Comparison of ENCODE assay signal across 9 cellular contexts in the genomic region with DNA sequence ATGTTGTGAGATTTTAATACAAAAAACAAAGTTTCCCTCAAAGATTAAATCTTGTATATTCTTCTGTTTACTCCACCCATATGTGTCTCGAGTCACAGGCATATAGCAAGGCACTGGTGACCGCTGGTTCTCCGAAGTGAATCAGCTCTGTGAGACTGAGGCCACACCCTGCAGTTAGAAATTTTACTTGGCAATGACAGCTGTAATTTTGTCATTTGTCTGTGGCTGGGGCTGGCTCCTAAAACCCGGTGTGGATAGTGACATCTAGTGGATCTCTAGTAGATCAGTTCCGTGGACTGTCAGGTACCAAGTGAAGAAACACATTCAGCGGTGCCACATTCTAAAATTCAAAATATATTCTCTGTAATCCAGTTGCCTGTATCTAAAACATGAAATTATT.
A peak's percentile ranks its signal among the peaks of the same experiment; 100 is the strongest.
DNase-seq lines count a peak whose midpoint lies in the region; ATAC-seq, FAIRE-seq and TF ChIP-seq lines count a peak whose summit lies in the region.
"Had no signal": no experiment of that assay in that cellular context is flagged by ENCODE, and none has a peak within 500 bp of the region (broad histone marks: within the 10 kb centered on the region; RNA-seq: fewer than 3 reads in every experiment).

No MANE protein-coding gene starts in this region.

- peaks cover 25% of the 10 kb centered on the region for H3K4me1 Mint-ChIP-seq in activated CD4-positive, alpha-beta T cell treated with anti-CD3 and anti-CD28 coated beads, Interleukin-2, amount 10 ng/mL, durations not matched to agents 7 days and 5 days

- H3K79me2 ChIP-seq in H1 (ENCODE audit: control insufficient read depth in 1 of 2, insufficient read depth in 2 of 2, low read length in 2 of 2) = no peaks in the 10 kb centered on the region

- H4K8ac ChIP-seq in H1 (ENCODE audit: extremely low read depth, insufficient read depth, low read length) = no peak overlapping the region

- H2AK5ac ChIP-seq in H1 (ENCODE audit: low read depth, low read length) = no peak overlapping the region

- no peaks in the 10 kb centered on the region for H3K9me3 Mint-ChIP-seq in activated CD4-positive, alpha-beta T cell treated with anti-CD3 and anti-CD28 coated beads, Interleukin-2, amount 10 ng/mL, durations not matched to agents 7 days and 5 days

- no peak overlapping the region for H2AFZ ChIP-seq in H1 (ENCODE audit: low read length)

- no peak overlapping the region for H2BK20ac ChIP-seq in H1 (ENCODE audit: low read length)

- no peak overlapping the region for H3K14ac ChIP-seq in H1 (ENCODE audit: insufficient read length)

- no peak overlapping the region for H2BK120ac ChIP-seq in H1 (replicated peaks; ENCODE audit: low read depth, low read length)

- H3K18ac ChIP-seq in H1 (ENCODE audit: extremely low read depth, low read length) = no peak overlapping the region

- peak overlapping the region; percentile 2 for H3K4me3 Mint-ChIP-seq in activated CD4-positive, alpha-beta T cell treated with anti-CD3 and anti-CD28 coated beads, Interleukin-2, amount 10 ng/mL, durations not matched to agents 7 days and 5 days

- H3K4ac ChIP-seq in H1 (replicated peaks; ENCODE audit: insufficient read length, low read depth, low read length) = no peak overlapping the region

- peak; percentile 80 to 88 for TF ChIP-seq RAD21 in H1 (IDR thresholded peaks at IDR 0.05 in 1 of 2, conservative IDR thresholded peaks at IDR 0.05 in 1 of 2; ENCODE audit: low read depth in 2 of 2, low read length in 2 of 2)

- intact Hi-C loops in tibial artery (cut with DNase I; ENCODE audit: low total_unique reads) = no loop called here

- H2BK15ac ChIP-seq in H1 (ENCODE audit: low read length) = no peak overlapping the region

- TF ChIP-seq CTCF in H1 (IDR thresholded peaks at IDR 0.05; ENCODE audit: control extremely low read depth in 1 of 3, insufficient read depth in 1 of 3, low read depth in 1 of 3, low read length in 3 of 3) (peak in 2 of 3 experiments; percentile 51 to 59; a peak in 3 of 4 replicates), tibial artery (IDR thresholded peaks at IDR 0.05) (peak; percentile 30 to 34)

- H3K56ac ChIP-seq in H1 (replicated peaks; ENCODE audit: insufficient read length, low read depth, low read length) = no peak overlapping the region

- H2BK12ac ChIP-seq in H1 (ENCODE audit: low read depth, low read length) = no peak overlapping the region

- CTCF ChIA-PET in activated CD4-positive, alpha-beta T cell treated with anti-CD3 and anti-CD28 coated beads, Interleukin-2, amount 10 ng/mL, durations not matched to agents 7 days and 5 days (lab: Charles Lee) = interaction anchor here (0.6 to 0.9 kb wide), 2 partner anchors 14 to 701 kb away, joined by 3 to 6 read pairs; no protein-coding TSS in a partner anchor
- CTCF ChIA-PET in H1 (lab: Charles Lee; ENCODE audit: partially characterized antibody) = interaction anchor here (0.7 to 1.7 kb wide), 17 partner anchors 8 to 332 kb away, joined by 3 to 12 read pairs (median 4); no protein-coding TSS in a partner anchor

- H2BK5ac ChIP-seq in H1 (ENCODE audit: low read depth, low read length) = no peak overlapping the region

- no peak for TF ChIP-seq POLR2A in H1 (IDR thresholded peaks at IDR 0.05; ENCODE audit: control extremely low read depth in 1 of 2, low read depth in 2 of 2, low read length in 2 of 2)

- WGBS in H1 (ENCODE audit: extremely low coverage in 1 of 2, insufficient coverage in 1 of 2, insufficient read length in 1 of 2, insufficient replicate concordance in 2 of 2, low coverage in 1 of 2, low lambda C conversion rate in 2 of 2, missing lambda C conversion rate in 1 of 2), 2 experiments = 66% methylated on average over 6 of the region's 6 CpGs; no CpG with 5 or more reads in 1 of the 2 experiments

- DNase-seq in NCI-H2081 (lab: John Stamatoyannopoulos, UW) (peak; percentile 28 to 72), NCI-H2081 treated with DMSO at 0.1 percent for 48 hours (lab: John Stamatoyannopoulos, UW) (no peak), NCI-H510A treated with DMSO at 0.1 percent for 48 hours (lab: John Stamatoyannopoulos, UW) (peak; percentile 87), H1 (ENCODE audit: low read depth in 1 of 2, low spot score in 2 of 2) (no peak), midbrain (lab: John Stamatoyannopoulos, UW) (peak; percentile 55), tibial artery (peak; percentile 68 to 69)
- DNase-seq in activated CD4-positive, alpha-beta T cell treated with anti-CD3 and anti-CD28 coated beads, Interleukin-2, amount 10 ng/mL, durations not matched to agents 7 days and 5 days = peak; percentile 68

- no peaks in the 10 kb centered on the region for H3K36me3 Mint-ChIP-seq in activated CD4-positive, alpha-beta T cell treated with anti-CD3 and anti-CD28 coated beads, Interleukin-2, amount 10 ng/mL, durations not matched to agents 7 days and 5 days (ENCODE audit: low read depth)

- peaks cover 2% of the 10 kb centered on the region for H3K27me3 Mint-ChIP-seq in activated CD4-positive, alpha-beta T cell treated with anti-CD3 and anti-CD28 coated beads, Interleukin-2, amount 10 ng/mL, durations not matched to agents 7 days and 5 days

- FAIRE-seq in H1 (lab: Jason Lieb, UNC) = peak; percentile 65

- H3K79me1 ChIP-seq in H1 (ENCODE audit: low read depth, low read length) = no peaks in the 10 kb centered on the region; the same call in 1 of the 2 replicates

- H3K23me2 ChIP-seq in H1 (ENCODE audit: low read depth, low read length) = no peaks in the 10 kb centered on the region

- H3K9me3 ChIP-seq in H1 (ENCODE audit: insufficient read depth in 2 of 2, low read depth in 1 of 2, low read length in 1 of 2) (no peaks in the 10 kb centered on the region), tibial artery (no peaks in the 10 kb centered on the region)
- H3K9me3 ChIP-seq: BLaER1 had no signal

- no peak overlapping the region for H3K23ac ChIP-seq in H1 (ENCODE audit: insufficient read length)

- peaks cover 2 to 4% of the 10 kb centered on the region in 2 experiments for H4K20me1 ChIP-seq in H1 (replicated peaks in 1 of 2; ENCODE audit: control insufficient read depth in 1 of 2, insufficient read depth in 2 of 2, low read length in 2 of 2)
- H4K20me1 ChIP-seq: BLaER1 had no signal

- H3K27ac ChIP-seq in H1 (ENCODE audit: low read depth, low read length) (no peak overlapping the region), tibial artery (no peak overlapping the region)
- H3K27ac ChIP-seq: BLaER1 had no signal

- H3K9ac ChIP-seq in H1 (replicated peaks in 1 of 4; ENCODE audit: extremely low read depth in 1 of 4, low read depth in 3 of 4, low read length in 3 of 4) = no peak overlapping the region
- H3K9ac ChIP-seq: BLaER1 had no signal

- no peak overlapping the region for H3K4me2 ChIP-seq in H1 (ENCODE audit: insufficient read depth in 1 of 2, low read depth in 2 of 2, low read length in 2 of 2)
- H3K4me2 ChIP-seq: BLaER1 had no signal

- H3K27ac Mint-ChIP-seq in activated CD4-positive, alpha-beta T cell treated with anti-CD3 and anti-CD28 coated beads, Interleukin-2, amount 10 ng/mL, durations not matched to agents 7 days and 5 days = peak overlapping the region; percentile 85

- no peak overlapping the region for H4K91ac ChIP-seq in H1 (replicated peaks; ENCODE audit: insufficient read length, low read length)

- TF ChIP-seq EP300 in H1 (IDR thresholded peaks at IDR 0.05; ENCODE audit: borderline replicate concordance in 1 of 2, low read depth in 2 of 2, low read length in 2 of 2) = no peak

- H3K36me3 ChIP-seq in H1 (ENCODE audit: control insufficient read depth in 2 of 4, insufficient read depth in 4 of 4, low read length in 3 of 4) (peaks cover 0 to 13% (median 4%) of the 10 kb centered on the region in 4 experiments; a peak in 4 of 8 replicates), tibial artery (no peaks in the 10 kb centered on the region)

- H3K4me1 ChIP-seq in H1 (replicated peaks in 1 of 4; ENCODE audit: control insufficient read depth in 3 of 4, insufficient read depth in 4 of 4, low read length in 3 of 4) = no peaks in the 10 kb centered on the region; a peak in 1 of 7 replicates
- H3K4me1 ChIP-seq in tibial artery = no peaks in the 10 kb centered on the region

- peak; percentile 63 for ATAC-seq in HG03108 (IDR thresholded peaks at IDR 0.05; ENCODE audit: unreplicated experiment)

- no peak overlapping the region for H4K5ac ChIP-seq in H1 (ENCODE audit: insufficient read length, low read depth, low read length)

- no peaks in the 10 kb centered on the region for H3K27me3 ChIP-seq in H1 (replicated peaks in 1 of 4; ENCODE audit: control insufficient read depth in 3 of 4, extremely low read depth in 1 of 4, insufficient read depth in 3 of 4, low read length in 3 of 4)
- no peaks in the 10 kb centered on the region for H3K27me3 ChIP-seq in tibial artery
- H3K27me3 ChIP-seq: BLaER1 had no signal

- H3K4me3 ChIP-seq in H1 (ENCODE audit: extremely low read depth in 1 of 4, insufficient read depth in 2 of 4, low read depth in 3 of 4, low read length in 4 of 4) (no peak overlapping the region), tibial artery (no peak overlapping the region)
- H3K4me3 ChIP-seq: BLaER1 had no signal

- POLR2A ChIA-PET in activated CD4-positive, alpha-beta T cell treated with anti-CD3 and anti-CD28 coated beads, Interleukin-2, amount 10 ng/mL, durations not matched to agents 7 days and 5 days (lab: Charles Lee) = no interaction called here
- POLR2A ChIA-PET in H1 (lab: Charles Lee; ENCODE audit: partially characterized antibody) = interaction anchor here (0.9 kb wide), 1 partner anchor 127 kb away, joined by 3 read pairs; no protein-coding TSS in a partner anchor

TF ChIP-seq in H1, 55 proteins besides CTCF, POLR2A, EP300 and RAD21 (continues in another document):
- TF ChIP-seq MAFK (IDR thresholded peaks at IDR 0.05; ENCODE audit: low read depth, low read length) (no peak), CREB1 (IDR thresholded peaks at IDR 0.05) (no peak), SP4 (IDR thresholded peaks at IDR 0.05; ENCODE audit: low read length) (no peak), CHD1 (IDR thresholded peaks at IDR 0.05; ENCODE audit: low read depth, low read length) (no peak), HDAC6 (IDR thresholded peaks at IDR 0.05; ENCODE audit: low read depth, low read length) (no peak), YY1 (IDR thresholded peaks at IDR 0.05; ENCODE audit: low read depth, low read length) (no peak), SUZ12 (IDR thresholded peaks at IDR 0.05; ENCODE audit: low read length) (no peak), GTF2F1 (IDR thresholded peaks at IDR 0.05; ENCODE audit: borderline replicate concordance, low read depth, low read length) (no peak), PHF8 (conservative IDR thresholded peaks at IDR 0.05; ENCODE audit: low read depth, low read length) (no peak)
- TF ChIP-seq, protein P1, sequence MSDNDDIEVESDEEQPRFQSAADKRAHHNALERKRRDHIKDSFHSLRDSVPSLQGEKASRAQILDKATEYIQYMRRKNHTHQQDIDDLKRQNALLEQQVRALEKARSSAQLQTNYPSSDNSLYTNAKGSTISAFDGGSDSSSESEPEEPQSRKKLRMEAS (IDR thresholded peaks at IDR 0.05) = no peak

Comparison
In these comparisons a context has a peak if more than half of its experiments do, and no peak if none do; other contexts are left out.
1. DNase-seq: peak in NCI-H2081 (2 of 2), NCI-H510A treated with DMSO at 0.1 percent for 48 hours (single experiment), activated CD4-positive, alpha-beta T cell treated with anti-CD3 and anti-CD28 coated beads, Interleukin-2, amount 10 ng/mL, durations not matched to agents 7 days and 5 days (single experiment), midbrain (single experiment) and tibial artery (2 of 2); none in NCI-H2081 treated with DMSO at 0.1 percent for 48 hours (single experiment) and H1 (0 of 2).